ENCODE assay signal across 8 cellular contexts in the genomic region with DNA sequence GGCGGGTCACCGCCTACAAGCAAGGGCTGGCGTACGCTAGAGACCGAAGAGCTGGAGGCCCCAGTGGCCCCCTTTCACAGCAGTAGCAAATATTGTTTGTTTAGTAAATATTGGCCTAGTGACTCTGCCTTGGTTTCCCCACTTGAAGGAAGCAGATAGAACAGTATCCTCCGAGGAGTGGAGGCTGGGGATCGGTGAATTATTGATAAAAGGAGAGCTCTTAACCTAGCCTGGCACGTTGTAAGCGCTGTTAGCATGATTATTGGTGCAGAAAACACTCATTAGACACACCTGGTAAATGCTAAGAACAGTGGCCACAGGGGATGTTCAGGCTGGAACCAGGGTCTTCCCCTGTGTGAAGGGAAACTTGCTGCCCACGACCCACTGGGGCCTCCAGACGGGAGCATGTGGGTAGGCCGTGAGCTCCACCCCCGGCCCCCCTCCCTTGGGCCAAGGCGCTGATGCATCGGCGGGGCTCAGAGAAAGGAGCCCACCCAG. TPM values are rescaled to one million over a fixed set of nuclear protein-coding genes. Genes with fewer than 3 reads are reported as not detected.
DNase-seq lines count a peak whose midpoint lies in the region; ATAC-seq and TF ChIP-seq lines count a peak whose summit lies in the region.

No MANE protein-coding gene starts in this region.

- H3K9ac ChIP-seq in neural progenitor cell = peak overlapping the region; percentile 76

- H2AFZ ChIP-seq in neural progenitor cell (replicated peaks) = no peak overlapping the region

- H3K4me1 Mint-ChIP-seq in neural progenitor cell = peaks cover 39% of the 10 kb centered on the region

- H3K4me3 ChIP-seq in AG09309 (ENCODE audit: control insufficient read depth, low read depth, low read length) (peak overlapping the region; percentile 63), neural progenitor cell (peak overlapping the region; percentile 91)

- H3K27me3 ChIP-seq in neural progenitor cell = peaks cover 6% of the 10 kb centered on the region

- peak overlapping the region; percentile 94 for H3K4me3 Mint-ChIP-seq in neural progenitor cell

- ATAC-seq in GM21528 (IDR thresholded peaks at IDR 0.05; ENCODE audit: low FRiP score, unreplicated experiment) = peak; percentile 4

- H3K27ac ChIP-seq in epithelial cell of prostate (peak overlapping the region; percentile 99), neural progenitor cell (peak overlapping the region; percentile 97)

- no peaks in the 10 kb centered on the region for H3K9me3 ChIP-seq in neural progenitor cell (ENCODE audit: low read depth)

- H4K20me1 ChIP-seq in neural progenitor cell (ENCODE audit: low read depth) = peaks cover 25% of the 10 kb centered on the region

- H3K79me2 ChIP-seq in neural progenitor cell (ENCODE audit: low read depth) = peaks cover 38% of the 10 kb centered on the region

- H3K4me1 ChIP-seq in neural progenitor cell = peaks cover 8% of the 10 kb centered on the region

- H3K36me3 Mint-ChIP-seq in neural progenitor cell = peaks cover 7% of the 10 kb centered on the region

- peaks cover 12% of the 10 kb centered on the region for H3K27me3 Mint-ChIP-seq in neural progenitor cell (ENCODE audit: insufficient read depth, low read depth)

- no peaks in the 10 kb centered on the region for H3K9me3 Mint-ChIP-seq in neural progenitor cell

- peak overlapping the region; percentile 98 for H3K27ac Mint-ChIP-seq in neural progenitor cell

- peaks cover 45% of the 10 kb centered on the region for H3F3A ChIP-seq in neural progenitor cell (ENCODE audit: low read depth)

- peak overlapping the region; percentile 90 for H3K4me2 ChIP-seq in neural progenitor cell

- TF ChIP-seq CTCF in AG09309 (IDR thresholded peaks at IDR 0.05; ENCODE audit: control insufficient read depth, insufficient read depth, low read depth, low read length, missing control alignments) = no peak
- TF ChIP-seq CTCF in neural progenitor cell (IDR thresholded peaks at IDR 0.05) = no peak

- H3K36me3 ChIP-seq in neural progenitor cell = no peaks in the 10 kb centered on the region

- DNase-seq in AG09309 (ENCODE audit: low read depth) (no peak), OCI-M1 (lab: John Stamatoyannopoulos, UW) (peak; percentile 70), epithelial cell of prostate (ENCODE audit: low read depth, low spot score) (no peak), neural progenitor cell (ENCODE audit: low spot score) (peak; percentile 71), NCI-H128 (lab: John Stamatoyannopoulos, UW; ENCODE audit: unreplicated experiment) (no peak), NK-92 (lab: John Stamatoyannopoulos, UW; ENCODE audit: unreplicated experiment) (no peak)
- no peak for DNase-seq in stimulated activated naive CD4-positive, alpha-beta T cell (lab: John Stamatoyannopoulos, UW)

RNA-seq across cellular contexts. Expression of gene IER2, which starts 2.2 kb away (rescaled TPM):
- total RNA-seq in neural progenitor cell (ENCODE audit: low replicate concordance) = 13.7 and 55.4 TPM in 2 replicates

RNA-seq across cellular contexts. Expression of gene STX10, which starts 2.2 kb away (rescaled TPM):
- 36.5 and 51.2 TPM in 2 replicates for total RNA-seq in neural progenitor cell (ENCODE audit: low replicate concordance)

RNA-seq across cellular contexts. Expression of gene NACC1, which starts 34.3 kb away (rescaled TPM):
- total RNA-seq in neural progenitor cell (ENCODE audit: low replicate concordance) = 34.7 and 108 TPM in 2 replicates

RNA-seq across cellular contexts. Expression of gene TRMT1, which starts 35.9 kb away (rescaled TPM):
- total RNA-seq in neural progenitor cell (ENCODE audit: low replicate concordance) = 30.2 and 49.0 TPM in 2 replicates

RNA-seq across cellular contexts. Expression of gene LYL1, which starts 49.7 kb away (rescaled TPM):
- 0.88 and 2.2 TPM in 2 replicates for total RNA-seq in neural progenitor cell (ENCODE audit: low replicate concordance)

Comparison
In these comparisons a context has a peak if more than half of its experiments do, and no peak if none do; other contexts are left out.
1. DNase-seq: peak in OCI-M1 (single experiment) and neural progenitor cell (single experiment); none in AG09309 (single experiment), epithelial cell of prostate (single experiment), NCI-H128 (single experiment), stimulated activated naive CD4-positive, alpha-beta T cell (0 of 6) and NK-92 (single experiment).